Comparison of ENCODE assay signal across 15 cellular contexts in the genomic region with DNA sequence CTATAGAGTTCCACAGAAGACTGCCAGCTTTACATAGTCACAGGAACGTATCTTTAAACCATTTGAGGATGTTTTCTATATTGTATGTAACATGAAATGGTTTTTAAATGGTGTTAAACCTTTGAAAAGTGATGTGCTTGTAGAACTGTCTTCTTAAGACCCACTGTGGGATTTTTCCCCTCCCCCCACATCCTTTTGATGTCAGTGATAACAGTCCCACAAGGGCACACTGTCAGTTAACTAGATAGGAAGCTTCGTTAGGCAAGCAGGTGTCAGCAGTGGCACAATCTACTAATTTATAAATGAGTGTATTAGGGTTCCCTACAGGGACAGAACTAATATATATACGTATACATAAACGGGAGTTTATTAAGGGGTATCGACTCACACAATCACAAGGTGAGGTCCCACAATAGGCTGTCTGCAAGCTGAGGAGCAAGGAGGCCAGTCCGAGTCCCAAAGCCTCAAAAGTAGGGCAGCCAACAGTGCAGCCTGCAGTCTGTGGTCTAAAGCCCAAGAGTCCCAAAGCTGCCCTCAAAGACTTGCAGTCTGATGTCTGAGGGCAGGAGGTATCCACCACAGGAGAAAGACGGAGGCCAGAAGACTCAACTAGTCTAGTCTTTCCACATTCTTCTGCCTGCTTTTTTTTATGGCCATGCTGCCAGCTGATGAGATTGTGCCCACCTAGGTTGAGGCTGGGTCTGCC. TPM values are rescaled to one million over a fixed set of nuclear protein-coding genes. Genes with fewer than 3 reads are reported as not detected.
DNase-seq lines count a peak whose midpoint lies in the region; ATAC-seq and TF ChIP-seq lines count a peak whose summit lies in the region.
"Had no signal": no experiment of that assay in that cellular context is flagged by ENCODE, and none has a peak within 500 bp of the region (broad histone marks: within the 10 kb centered on the region; RNA-seq: fewer than 3 reads in every experiment).

No MANE protein-coding gene starts in this region.

- H3K9me3 Mint-ChIP-seq in activated CD4-positive, alpha-beta memory T cell treated with anti-CD3 and anti-CD28 coated beads, Interleukin-2, amount 10 ng/mL, durations not matched to agents 7 days and 5 days: peaks cover 1% of the 10 kb centered on the region
- H3K9me3 Mint-ChIP-seq: HFFc6 had no signal

- H3K27ac ChIP-seq in foreskin keratinocyte: no peak overlapping the region
- H3K27ac ChIP-seq: esophagus muscularis mucosa, left ventricle myocardium inferior had no signal

- TF ChIP-seq CTCF in Loucy (conservative IDR thresholded peaks at IDR 0.05; ENCODE audit: low read length) (no peak), mucosa of descending colon (IDR thresholded peaks at IDR 0.05) (no peak), foreskin keratinocyte (conservative IDR thresholded peaks at IDR 0.05) (no peak)

- peak overlapping the region; percentile 69 for H3K27ac Mint-ChIP-seq in activated CD4-positive, alpha-beta memory T cell treated with anti-CD3 and anti-CD28 coated beads, Interleukin-2, amount 10 ng/mL, durations not matched to agents 7 days and 5 days
- H3K27ac Mint-ChIP-seq: HFFc6 had no signal

- H3K4me1 Mint-ChIP-seq in activated CD4-positive, alpha-beta memory T cell treated with anti-CD3 and anti-CD28 coated beads, Interleukin-2, amount 10 ng/mL, durations not matched to agents 7 days and 5 days: peaks cover 36% of the 10 kb centered on the region

- H3K4me2 ChIP-seq in Loucy (ENCODE audit: low read depth, low read length, poor library complexity, severe bottlenecking): peak overlapping the region; percentile 68

- ATAC-seq in mucosa of descending colon (peak; percentile 51), foreskin keratinocyte (no peak), HG03342 (IDR thresholded peaks at IDR 0.05; ENCODE audit: unreplicated experiment) (no peak)

- H3K27me3 ChIP-seq in Loucy (ENCODE audit: insufficient read depth, low read length, poor library complexity, severe bottlenecking): no peaks in the 10 kb centered on the region
- H3K27me3 ChIP-seq in foreskin keratinocyte: peaks cover 11% of the 10 kb centered on the region
- H3K27me3 ChIP-seq: esophagus muscularis mucosa had no signal

- H3K4me1 ChIP-seq in Loucy (ENCODE audit: insufficient read depth, low read length, poor library complexity, severe bottlenecking): peaks cover 43% of the 10 kb centered on the region
- H3K4me1 ChIP-seq in mucosa of descending colon (ENCODE audit: low read depth): no peaks in the 10 kb centered on the region
- H3K4me1 ChIP-seq in foreskin keratinocyte: no peaks in the 10 kb centered on the region
- H3K4me1 ChIP-seq: esophagus muscularis mucosa, left ventricle myocardium inferior had no signal

- peak overlapping the region; percentile 33 for H3K9ac ChIP-seq in Loucy (ENCODE audit: low read depth, low read length, poor library complexity, severe bottlenecking)

- H2AFZ ChIP-seq in Loucy (ENCODE audit: low read length): peak overlapping the region; percentile 57; the same call in 1 of the 2 replicates

- no peaks in the 10 kb centered on the region for H3K79me2 ChIP-seq in Loucy (ENCODE audit: insufficient read depth, low read length)

- H3F3A ChIP-seq in Loucy (ENCODE audit: low read depth): no peaks in the 10 kb centered on the region

- intact Hi-C loops in mucosa of descending colon (cut with DNase I, micrococcal nuclease): no loop called here

- H3K36me3 ChIP-seq in Loucy (ENCODE audit: insufficient read depth, low read length): no peaks in the 10 kb centered on the region
- no peaks in the 10 kb centered on the region for H3K36me3 ChIP-seq in mucosa of descending colon (ENCODE audit: low read depth)
- H3K36me3 ChIP-seq: esophagus muscularis mucosa, left ventricle myocardium inferior had no signal

- peak overlapping the region; percentile 58 for H3K4me3 ChIP-seq in Loucy (ENCODE audit: low read length, poor library complexity, severe bottlenecking)
- H3K4me3 ChIP-seq in mucosa of descending colon: no peak overlapping the region
- H3K4me3 ChIP-seq: esophagus muscularis mucosa, left ventricle myocardium inferior had no signal

- H3K9me3 ChIP-seq in Loucy (ENCODE audit: insufficient read depth, low read depth, low read length) (peaks cover 5% of the 10 kb centered on the region; the same call in 1 of the 2 replicates), mucosa of descending colon (no peaks in the 10 kb centered on the region)

- no peaks in the 10 kb centered on the region for H3K9me2 ChIP-seq in Loucy (replicated peaks; ENCODE audit: low read depth, low read length)

- H3K36me3 Mint-ChIP-seq in activated CD4-positive, alpha-beta memory T cell treated with anti-CD3 and anti-CD28 coated beads, Interleukin-2, amount 10 ng/mL, durations not matched to agents 7 days and 5 days (ENCODE audit: low read depth): peaks cover 4% of the 10 kb centered on the region

- CTCF ChIA-PET in activated CD4-positive, alpha-beta memory T cell treated with anti-CD3 and anti-CD28 coated beads, Interleukin-2, amount 10 ng/mL, durations not matched to agents 7 days and 5 days (lab: Charles Lee): interaction anchor here (0.5 to 2.1 kb wide), 16 partner anchors 9 to 445 kb away, joined by 3 to 21 read pairs (median 5); partner anchors contain the start of genes GALM and HNRNPLL

- DNase-seq in activated gamma-delta T cell treated with Interleukin-2 at 50 U/mL for 16 hours (peak; percentile 13), activated gamma-delta T cell (lab: John Stamatoyannopoulos, UW) (no peak), mucosa of descending colon (peak in 1 of 3 donors; percentile 30), medulla oblongata (ENCODE audit: extremely low spot score) (no peak), foreskin keratinocyte (no peak)
- peak; percentile 72 for DNase-seq in activated CD4-positive, alpha-beta memory T cell treated with anti-CD3 and anti-CD28 coated beads, Interleukin-2, amount 10 ng/mL, durations not matched to agents 7 days and 5 days
- DNase-seq: EL; HFFc6; left ventricle myocardium inferior; NCI-H2029; NCI-H526; stimulated activated CD4-positive, alpha-beta T cell treated with anti-CD3 and anti-CD28 coated beads, Interleukin-4, amount 100 ng/mL, for 1 hour had no signal

- H3K27me3 Mint-ChIP-seq in activated CD4-positive, alpha-beta memory T cell treated with anti-CD3 and anti-CD28 coated beads, Interleukin-2, amount 10 ng/mL, durations not matched to agents 7 days and 5 days: no peaks in the 10 kb centered on the region

- H4K20me1 ChIP-seq in Loucy (ENCODE audit: insufficient read depth, low read length, poor library complexity, severe bottlenecking): no peaks in the 10 kb centered on the region

- H3K4me3 Mint-ChIP-seq in activated CD4-positive, alpha-beta memory T cell treated with anti-CD3 and anti-CD28 coated beads, Interleukin-2, amount 10 ng/mL, durations not matched to agents 7 days and 5 days: peak overlapping the region; percentile 2
- H3K4me3 Mint-ChIP-seq: HFFc6 had no signal

- POLR2A ChIA-PET in activated CD4-positive, alpha-beta memory T cell treated with anti-CD3 and anti-CD28 coated beads, Interleukin-2, amount 10 ng/mL, durations not matched to agents 7 days and 5 days (lab: Charles Lee): interaction anchor here (0.7 to 4.8 kb wide), 19 partner anchors 8 to 125 kb away, joined by 3 to 42 read pairs (median 5); partner anchors contain the start of genes GALM, HNRNPLL and SRSF7

RNA-seq across cellular contexts. Expression of gene HNRNPLL, which starts 23.8 kb away (rescaled TPM):
- 100 to 1,000 TPM; 104 to 119 TPM for total RNA-seq in activated CD4-positive, alpha-beta memory T cell treated with anti-CD3 and anti-CD28 coated beads, Interleukin-2, amount 10 ng/mL, durations not matched to agents 7 days and 5 days
- total RNA-seq in mucosa of descending colon (10 to 100 TPM; 45.5 to 68.2 (median 49.6) TPM), foreskin keratinocyte (35.6 and 37.1 TPM in 2 replicates)
- 19.6 and 23.0 TPM in 2 replicates for polyA plus RNA-seq in foreskin keratinocyte

RNA-seq across cellular contexts. Expression of gene GALM, which starts 39.4 kb away (rescaled TPM):
- total RNA-seq in activated CD4-positive, alpha-beta memory T cell treated with anti-CD3 and anti-CD28 coated beads, Interleukin-2, amount 10 ng/mL, durations not matched to agents 7 days and 5 days: 10 to 100 TPM; 94.7 to 97.4 TPM
- total RNA-seq in mucosa of descending colon (10 to 100 TPM; 27.0 to 62.7 (median 58.0) TPM), foreskin keratinocyte (2.9 and 4.3 TPM in 2 replicates)
- polyA plus RNA-seq in foreskin keratinocyte: 2.1 and 3.4 TPM in 2 replicates

Comparison
In these comparisons a context has a peak if more than half of its experiments do, and no peak if none do; other contexts are left out.
1. DNase-seq: peak in activated gamma-delta T cell treated with Interleukin-2 at 50 U/mL for 16 hours (single experiment) and activated CD4-positive, alpha-beta memory T cell treated with anti-CD3 and anti-CD28 coated beads, Interleukin-2, amount 10 ng/mL, durations not matched to agents 7 days and 5 days (single experiment); none in activated gamma-delta T cell (single experiment), medulla oblongata (single experiment) and foreskin keratinocyte (0 of 2).